ENCODE assay signal across 1 cellular context in genomic region chrX:24693453-24694202, GRCh38.
TF ChIP-seq lines count a peak whose summit lies in the region.

TSS of gene POLA1 (plus strand) at chrX:24693918. CDS start at chrX:24693962, 44 bp downstream.

TF ChIP-seq in HepG2, 621 proteins besides CTCF, POLR2A, EP300 and RAD21 (continued from another document and continues in another):
- no peak for TF ChIP-seq ZBTB2 (CRISPR knock-in tag; IDR thresholded peaks at IDR 0.05; ENCODE audit: low read depth)
- no peak for TF ChIP-seq MED8 (CRISPR knock-in tag; IDR thresholded peaks at IDR 0.05; ENCODE audit: insufficient replicate concordance)
- TF ChIP-seq CBX1 (IDR thresholded peaks at IDR 0.05; ENCODE audit: low read depth): no peak
- no peak for TF ChIP-seq ZNF225 (CRISPR knock-in tag; IDR thresholded peaks at IDR 0.05)
- TF ChIP-seq GATAD1 (CRISPR knock-in tag; IDR thresholded peaks at IDR 0.05): peak; percentile 92
- no peak for TF ChIP-seq EED (CRISPR knock-in tag; IDR thresholded peaks at IDR 0.05)
- TF ChIP-seq BATF2 (CRISPR knock-in tag; IDR thresholded peaks at IDR 0.05): no peak
- TF ChIP-seq ZNF256 (CRISPR knock-in tag; conservative IDR thresholded peaks at IDR 0.05): no peak
- peak; percentile 91 for TF ChIP-seq ZSCAN31 (CRISPR knock-in tag; IDR thresholded peaks at IDR 0.05; ENCODE audit: low read depth)
- no peak for TF ChIP-seq CCAR2 (optimal IDR thresholded peaks at IDR 0.05; ENCODE audit: low read depth, low read length)
- TF ChIP-seq ZNF503 (CRISPR knock-in tag; IDR thresholded peaks at IDR 0.05): no peak
- peak; percentile 72 for TF ChIP-seq KDM5A (IDR thresholded peaks at IDR 0.05; ENCODE audit: borderline replicate concordance, low read length)
- peak; percentile 55 for TF ChIP-seq PATZ1 (CRISPR knock-in tag; IDR thresholded peaks at IDR 0.05)
- peak; percentile 77; the same call in 1 of the 2 replicates for TF ChIP-seq ZNF343 (CRISPR knock-in tag; IDR thresholded peaks at IDR 0.05)
- TF ChIP-seq ZMYM2 (CRISPR knock-in tag; IDR thresholded peaks at IDR 0.05): peak; percentile 52; the same call in 1 of the 2 replicates
- TF ChIP-seq SMC3 (IDR thresholded peaks at IDR 0.05; ENCODE audit: low read length): no peak
- no peak for TF ChIP-seq ZNF512B (CRISPR knock-in tag; IDR thresholded peaks at IDR 0.05; ENCODE audit: borderline replicate concordance)
- TF ChIP-seq CREM (IDR thresholded peaks at IDR 0.05): peak; percentile 74
- peak; percentile 74 for TF ChIP-seq CREM (CRISPR knock-in tag; IDR thresholded peaks at IDR 0.05)
- TF ChIP-seq SATB2 (CRISPR knock-in tag; IDR thresholded peaks at IDR 0.05): no peak
- no peak for TF ChIP-seq ZSCAN9 (CRISPR knock-in tag; IDR thresholded peaks at IDR 0.05; ENCODE audit: borderline replicate concordance)
- no peak for TF ChIP-seq ZNF737 (CRISPR knock-in tag; IDR thresholded peaks at IDR 0.05; ENCODE audit: borderline replicate concordance)
- TF ChIP-seq ZNF75D (CRISPR knock-in tag; IDR thresholded peaks at IDR 0.05; ENCODE audit: borderline replicate concordance): no peak
- TF ChIP-seq SKIL (CRISPR knock-in tag; IDR thresholded peaks at IDR 0.05; ENCODE audit: borderline replicate concordance): no peak
- no peak for TF ChIP-seq ZBTB8A (CRISPR knock-in tag; IDR thresholded peaks at IDR 0.05; ENCODE audit: borderline replicate concordance, low read depth)
- TF ChIP-seq ZNF414 (CRISPR knock-in tag; IDR thresholded peaks at IDR 0.05): no peak
- TF ChIP-seq ZNF609 (CRISPR knock-in tag; IDR thresholded peaks at IDR 0.05; ENCODE audit: borderline replicate concordance): no peak
- 0 out of 2 replicates have a peak, but pooled peaks have one; percentile 36 for TF ChIP-seq GTF3A (CRISPR knock-in tag; conservative IDR thresholded peaks at IDR 0.05)
- TF ChIP-seq ERF (CRISPR knock-in tag; IDR thresholded peaks at IDR 0.05): peak; percentile 42; the same call in 1 of the 2 replicates
- TF ChIP-seq THYN1 (CRISPR knock-in tag; IDR thresholded peaks at IDR 0.05; ENCODE audit: borderline replicate concordance, low read depth): no peak
- no peak for TF ChIP-seq MIXL1 (CRISPR knock-in tag; IDR thresholded peaks at IDR 0.05)
- no peak for TF ChIP-seq ZNF7 (CRISPR knock-in tag; IDR thresholded peaks at IDR 0.05)
- TF ChIP-seq ZBTB25 (CRISPR knock-in tag; IDR thresholded peaks at IDR 0.05): no peak
- no peak for TF ChIP-seq MYNN (CRISPR knock-in tag; IDR thresholded peaks at IDR 0.05; ENCODE audit: low read depth)
- no peak for TF ChIP-seq ZNF800 (CRISPR knock-in tag; IDR thresholded peaks at IDR 0.05)
- no peak for TF ChIP-seq SYNCRIP (IDR thresholded peaks at IDR 0.05; ENCODE audit: insufficient read depth, low read depth, low read length)
- TF ChIP-seq SP1 (IDR thresholded peaks at IDR 0.05): no peak
- TF ChIP-seq SP1 (CRISPR knock-in tag; IDR thresholded peaks at IDR 0.05): peak; percentile 84
- TF ChIP-seq GZF1 (CRISPR knock-in tag; IDR thresholded peaks at IDR 0.05): no peak
- TF ChIP-seq MEF2D (CRISPR knock-in tag; IDR thresholded peaks at IDR 0.05): no peak
